In the genomic region with DNA sequence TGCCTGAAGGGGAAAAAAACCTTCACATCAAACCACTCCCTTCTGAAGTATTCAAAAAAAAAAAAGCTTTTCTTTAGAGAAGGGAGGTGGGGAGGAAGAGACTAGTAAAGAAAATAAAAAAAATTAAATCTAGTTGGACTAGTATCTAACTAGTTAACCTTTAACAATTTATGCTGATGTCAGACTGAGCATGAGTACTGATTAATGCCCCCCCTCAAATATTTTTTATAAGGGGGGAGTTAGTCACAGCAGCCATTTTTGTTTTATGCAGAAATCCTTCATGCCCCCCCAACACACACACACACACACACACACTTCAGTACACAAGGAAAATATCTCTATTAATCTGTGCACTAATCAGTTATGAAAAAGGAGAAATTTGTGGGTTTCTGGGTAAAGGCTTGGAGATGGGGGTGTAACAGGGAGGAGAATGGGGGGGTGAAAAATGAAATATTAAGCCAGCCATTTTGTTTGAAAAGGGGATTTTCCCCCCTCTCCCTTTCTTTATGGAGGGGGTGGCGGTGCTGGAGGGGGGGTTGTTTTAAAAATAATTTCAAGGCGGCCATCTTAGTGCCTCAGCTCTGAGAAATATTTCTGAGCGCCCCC, we compare ENCODE assay signal across 7 cellular contexts. TPM values are rescaled to one million over a fixed set of nuclear protein-coding genes. Genes with fewer than 3 reads are reported as not detected.
DNase-seq lines count a peak whose midpoint lies in the region; ATAC-seq and TF ChIP-seq lines count a peak whose summit lies in the region.

No MANE protein-coding gene starts in this region.

- peak overlapping the region; percentile 73 for H3K27ac Mint-ChIP-seq in activated naive CD8-positive, alpha-beta T cell treated with anti-CD3 and anti-CD28 coated beads, Interleukin-2, amount 10 ng/mL, durations not matched to agents 7 days and 5 days

- H3K27ac ChIP-seq in OCI-LY1 (ENCODE audit: low read depth, low read length, poor library complexity, severe bottlenecking) (peak overlapping the region; percentile 97), tibial nerve (peak overlapping the region; percentile 62 to 95 (median 85))

- DNase-seq in GM19240 (ENCODE audit: insufficient read length, low spot score) (peak; percentile 26), left kidney (ENCODE audit: low read depth, low spot score) (peak; percentile 60), tibial nerve (ENCODE audit: low spot score in 2 of 2) (no peak), mucosa of gallbladder (ENCODE audit: low spot score) (no peak)
- no peak for DNase-seq in activated naive CD8-positive, alpha-beta T cell treated with anti-CD3 and anti-CD28 coated beads, Interleukin-2, amount 10 ng/mL, durations not matched to agents 7 days and 5 days

- WGBS in tibial nerve, 2 donors: 1% methylated on average over 3 of the region's 3 CpGs

- H3K27me3 Mint-ChIP-seq in activated naive CD8-positive, alpha-beta T cell treated with anti-CD3 and anti-CD28 coated beads, Interleukin-2, amount 10 ng/mL, durations not matched to agents 7 days and 5 days: no peaks in the 10 kb centered on the region

- H3K4me3 ChIP-seq in OCI-LY1 (ENCODE audit: low read depth, low read length, poor library complexity, severe bottlenecking): peak overlapping the region; percentile 60
- peak overlapping the region; percentile 47 to 88 (median 50) for H3K4me3 ChIP-seq in tibial nerve

- peaks cover 22% of the 10 kb centered on the region; the same call in 1 of the 2 replicates for H3K36me3 ChIP-seq in OCI-LY1 (ENCODE audit: insufficient read depth, low read length)
- H3K36me3 ChIP-seq in tibial nerve: peaks cover 0 to 12% (median 0%) of the 10 kb centered on the region in 3 donors

- no peaks in the 10 kb centered on the region for H4K20me1 ChIP-seq in OCI-LY1 (ENCODE audit: insufficient read depth, low read length)

- no peak for ATAC-seq in activated naive CD8-positive, alpha-beta T cell treated with anti-CD3 and anti-CD28 coated beads, Interleukin-2, amount 10 ng/mL, durations not matched to agents 7 days and 5 days (ENCODE audit: low read depth)
- no peak for ATAC-seq in GM19328 (IDR thresholded peaks at IDR 0.05; ENCODE audit: unreplicated experiment)

- peak overlapping the region; percentile 85 for H3K4me2 ChIP-seq in OCI-LY1 (ENCODE audit: low read length)

- POLR2A ChIA-PET in activated naive CD8-positive, alpha-beta T cell treated with anti-CD3 and anti-CD28 coated beads, Interleukin-2, amount 10 ng/mL, durations not matched to agents 7 days and 5 days (lab: Charles Lee): interaction anchor here (1.0 kb wide), 1 partner anchor 403 kb away, joined by 3 read pairs; no protein-coding TSS in a partner anchor

- no peak for TF ChIP-seq EP300 in tibial nerve (IDR thresholded peaks at IDR 0.05)

- peaks cover 4% of the 10 kb centered on the region for H3K4me1 Mint-ChIP-seq in activated naive CD8-positive, alpha-beta T cell treated with anti-CD3 and anti-CD28 coated beads, Interleukin-2, amount 10 ng/mL, durations not matched to agents 7 days and 5 days

- peak overlapping the region; percentile 77 for H3K4me3 Mint-ChIP-seq in activated naive CD8-positive, alpha-beta T cell treated with anti-CD3 and anti-CD28 coated beads, Interleukin-2, amount 10 ng/mL, durations not matched to agents 7 days and 5 days

- H3K9me2 ChIP-seq in OCI-LY1 (ENCODE audit: low read depth, low read length): no peaks in the 10 kb centered on the region

- no peak for TF ChIP-seq CTCF in OCI-LY1 (IDR thresholded peaks at IDR 0.05; ENCODE audit: low read length)
- no peak for TF ChIP-seq CTCF in tibial nerve (IDR thresholded peaks at IDR 0.05)

- H3K36me3 Mint-ChIP-seq in activated naive CD8-positive, alpha-beta T cell treated with anti-CD3 and anti-CD28 coated beads, Interleukin-2, amount 10 ng/mL, durations not matched to agents 7 days and 5 days: no peaks in the 10 kb centered on the region

- no peaks in the 10 kb centered on the region for H3K9me3 Mint-ChIP-seq in activated naive CD8-positive, alpha-beta T cell treated with anti-CD3 and anti-CD28 coated beads, Interleukin-2, amount 10 ng/mL, durations not matched to agents 7 days and 5 days

- H3K9me3 ChIP-seq in OCI-LY1 (ENCODE audit: low read length): no peaks in the 10 kb centered on the region
- no peaks in the 10 kb centered on the region for H3K9me3 ChIP-seq in tibial nerve

- H3F3A ChIP-seq in OCI-LY1 (ENCODE audit: insufficient read depth, low read length): peaks cover 12% of the 10 kb centered on the region; the same call in 1 of the 2 replicates

- peaks cover 66% of the 10 kb centered on the region for H3K4me1 ChIP-seq in OCI-LY1 (ENCODE audit: insufficient read depth, low read length, severe bottlenecking)
- peaks cover 0 to 80% (median 33%) of the 10 kb centered on the region in 4 donors for H3K4me1 ChIP-seq in tibial nerve

- H2AFZ ChIP-seq in OCI-LY1 (ENCODE audit: low read length): no peak overlapping the region

- peaks cover 21% of the 10 kb centered on the region for H3K79me2 ChIP-seq in OCI-LY1 (ENCODE audit: insufficient read depth, low read length)

- H3K9ac ChIP-seq in OCI-LY1 (ENCODE audit: low read length): peak overlapping the region; percentile 81

- no peaks in the 10 kb centered on the region for H3K27me3 ChIP-seq in OCI-LY1 (ENCODE audit: insufficient read depth, low read length)
- H3K27me3 ChIP-seq in tibial nerve: no peaks in the 10 kb centered on the region

- TF ChIP-seq POLR2A in tibial nerve (IDR thresholded peaks at IDR 0.05): no peak

RNA-seq across cellular contexts. Expression of gene CHD3, which starts 4.7 kb away (rescaled TPM):
- total RNA-seq in activated naive CD8-positive, alpha-beta T cell treated with anti-CD3 and anti-CD28 coated beads, Interleukin-2, amount 10 ng/mL, durations not matched to agents 7 days and 5 days: 100 to 1,000 TPM; 194 to 199 TPM
- total RNA-seq in tibial nerve (100 to 1,000 TPM in 3 of 4 donors, 10 to 100 TPM in 1; 80.4 to 202 (median 125) TPM), mucosa of gallbladder (127 TPM)

RNA-seq across cellular contexts. Expression of gene CYB5D1, which starts 26.1 kb away (rescaled TPM):
- 1 to 10 TPM; 7.3 to 7.9 TPM for total RNA-seq in activated naive CD8-positive, alpha-beta T cell treated with anti-CD3 and anti-CD28 coated beads, Interleukin-2, amount 10 ng/mL, durations not matched to agents 7 days and 5 days
- 10 to 100 TPM in 2 of 4 donors, 1 to 10 TPM in 2; 9.4 to 13.6 (median 11.1) TPM for total RNA-seq in tibial nerve
- total RNA-seq in mucosa of gallbladder: 21.9 TPM

RNA-seq across cellular contexts. Expression of gene NAA38, which starts 26.5 kb away (rescaled TPM):
- total RNA-seq in activated naive CD8-positive, alpha-beta T cell treated with anti-CD3 and anti-CD28 coated beads, Interleukin-2, amount 10 ng/mL, durations not matched to agents 7 days and 5 days: 10 to 100 TPM; 62.1 to 71.7 TPM
- 100 to 1,000 TPM; 104 to 198 (median 167) TPM for total RNA-seq in tibial nerve
- 79.0 TPM for total RNA-seq in mucosa of gallbladder

RNA-seq across cellular contexts. Expression of gene TMEM88, which starts 29.0 kb away (rescaled TPM):
- total RNA-seq in activated naive CD8-positive, alpha-beta T cell treated with anti-CD3 and anti-CD28 coated beads, Interleukin-2, amount 10 ng/mL, durations not matched to agents 7 days and 5 days: 1 to 10 TPM; 2.9 to 3.7 TPM
- total RNA-seq in tibial nerve (10 to 100 TPM in 3 of 4 donors, 1 to 10 TPM in 1; 9.2 to 41.7 (median 25.6) TPM), mucosa of gallbladder (5.8 TPM)

RNA-seq across cellular contexts. Expression of gene RNF227, which starts 32.2 kb away (rescaled TPM):
- 1 to 10 TPM; 4.5 to 5.5 TPM for total RNA-seq in activated naive CD8-positive, alpha-beta T cell treated with anti-CD3 and anti-CD28 coated beads, Interleukin-2, amount 10 ng/mL, durations not matched to agents 7 days and 5 days
- 10 to 100 TPM in 1 of 4 donors, 1 to 10 TPM in 3; 2.6 to 41.2 (median 3.8) TPM for total RNA-seq in tibial nerve
- 3.5 TPM for total RNA-seq in mucosa of gallbladder

Comparison
In these comparisons a context has a peak if more than half of its experiments do, and no peak if none do; other contexts are left out.
1. DNase-seq: peak in GM19240 (single experiment) and left kidney (single experiment); none in activated naive CD8-positive, alpha-beta T cell treated with anti-CD3 and anti-CD28 coated beads, Interleukin-2, amount 10 ng/mL, durations not matched to agents 7 days and 5 days (single experiment), tibial nerve (0 of 2) and mucosa of gallbladder (single experiment).